ENCODE assay signal across 22 cellular contexts in genomic region chr18:41146301-41146700, GRCh38.
DNase-seq lines count a peak whose midpoint lies in the region; ATAC-seq and TF ChIP-seq lines count a peak whose summit lies in the region.
"Had no signal": no experiment of that assay in that cellular context is flagged by ENCODE, and none has a peak within 500 bp of the region (broad histone marks: within the 10 kb centered on the region; RNA-seq: fewer than 3 reads in every experiment).

No MANE protein-coding gene starts in this region.

- WGBS in mammary epithelial cell (ENCODE audit: low coverage, missing lambda C conversion rate) = 33% methylated on average over 1 of the region's 1 CpG
- 70% methylated on average over 1 of the region's 1 CpG for WGBS in smooth muscle cell (ENCODE audit: low lambda C conversion rate)

- H3K4me3 Mint-ChIP-seq in MCF 10A (ENCODE audit: unreplicated experiment) = no peak overlapping the region
- no peak overlapping the region for H3K4me3 Mint-ChIP-seq in CD4-positive, alpha-beta T cell
- H3K4me3 Mint-ChIP-seq: mesothelial cell of epicardium, natural killer cell had no signal

- H3K4me1 Mint-ChIP-seq in MCF 10A (ENCODE audit: insufficient read depth, unreplicated experiment) = peaks cover 16% of the 10 kb centered on the region
- no peaks in the 10 kb centered on the region for H3K4me1 Mint-ChIP-seq in CD4-positive, alpha-beta T cell (ENCODE audit: low read depth)
- H3K4me1 Mint-ChIP-seq: natural killer cell had no signal

- no peaks in the 10 kb centered on the region for H4K20me1 ChIP-seq in mammary epithelial cell (ENCODE audit: insufficient read depth, low read length)
- H4K20me1 ChIP-seq in smooth muscle cell (ENCODE audit: low read depth) = no peaks in the 10 kb centered on the region
- H4K20me1 ChIP-seq: BLaER1 treated with 17β-estradiol and CSF1 and Interleukin-3, amounts not matched to agents 10 nM and 100 nM had no signal

- dilution Hi-C loops in mammary epithelial cell (cut with HindIII; ENCODE audit: low sequenced_read_pairs) = no loop called here

- H2AFZ ChIP-seq in mammary epithelial cell (ENCODE audit: low read depth, low read length) = peak overlapping the region; percentile 54
- H2AFZ ChIP-seq in smooth muscle cell (ENCODE audit: low read depth) = no peak overlapping the region
- H2AFZ ChIP-seq: PC-9 had no signal

- peak; percentile 6 to 14 for TF ChIP-seq CTCF in mammary epithelial cell (conservative IDR thresholded peaks at IDR 0.05 in 1 of 2, IDR thresholded peaks at IDR 0.05 in 1 of 2; ENCODE audit: extremely low read depth in 1 of 2, insufficient read depth in 1 of 2, low read depth in 1 of 2, low read length in 2 of 2)
- TF ChIP-seq CTCF in MCF 10A (IDR thresholded peaks at IDR 0.05; ENCODE audit: unreplicated experiment) = no peak
- no peak for TF ChIP-seq CTCF in smooth muscle cell (IDR thresholded peaks at IDR 0.05; ENCODE audit: borderline replicate concordance, insufficient read depth, poor library complexity, severe bottlenecking)
- no peak for TF ChIP-seq CTCF in CD4-positive, alpha-beta T cell (IDR thresholded peaks at IDR 0.05)

- H3K27me3 ChIP-seq in mammary epithelial cell (ENCODE audit: insufficient read depth, low read length) (no peaks in the 10 kb centered on the region), smooth muscle cell (ENCODE audit: low read depth) (no peaks in the 10 kb centered on the region)
- H3K27me3 ChIP-seq in CD4-positive, alpha-beta T cell (ENCODE audit: control insufficient read depth, insufficient read depth, low read length) = no peaks in the 10 kb centered on the region
- H3K27me3 ChIP-seq: BLaER1 treated with 17β-estradiol and CSF1 and Interleukin-3, amounts not matched to agents 10 nM and 100 nM; cardiac muscle cell; heart left ventricle; left lung had no signal

- POLR2A ChIA-PET in MCF 10A (lab: Yijun Ruan, JAX) = interaction anchor here (0.7 to 1.3 kb wide), 3 partner anchors 11 to 208 kb away, joined by 3 to 7 read pairs (median 3); no protein-coding TSS in a partner anchor
- POLR2A ChIA-PET in CD4-positive, alpha-beta T cell (lab: Charles Lee) = no interaction called here

- no peaks in the 10 kb centered on the region for H3F3A ChIP-seq in smooth muscle cell (ENCODE audit: low read depth)

- H3K4me1 ChIP-seq in mammary epithelial cell (ENCODE audit: insufficient read depth, low read length) (peaks cover 29% of the 10 kb centered on the region), smooth muscle cell (ENCODE audit: low read depth) (peaks cover 13% of the 10 kb centered on the region)
- H3K4me1 ChIP-seq: heart left ventricle, left lung had no signal

- H3K27ac ChIP-seq in mammary epithelial cell (ENCODE audit: insufficient read depth, low read depth, low read length) (peak overlapping the region; percentile 36), epithelial cell of prostate (peak overlapping the region; percentile 58), smooth muscle cell (ENCODE audit: low read depth) (peak overlapping the region; percentile 64)
- H3K27ac ChIP-seq in CD4-positive, alpha-beta T cell (ENCODE audit: low read depth, low read length) = no peak overlapping the region
- H3K27ac ChIP-seq: BLaER1 treated with 17β-estradiol and CSF1 and Interleukin-3, amounts not matched to agents 10 nM and 100 nM; cardiac muscle cell; heart left ventricle; left lung; PC-9 had no signal

- no peak for ATAC-seq in GM18907 (IDR thresholded peaks at IDR 0.05; ENCODE audit: unreplicated experiment)
- ATAC-seq in CD4-positive, alpha-beta T cell (ENCODE audit: poor library complexity) = no peak
- ATAC-seq: heart left ventricle, left lung, natural killer cell had no signal

- H3K79me2 ChIP-seq in mammary epithelial cell (ENCODE audit: insufficient read depth, low read length) (no peaks in the 10 kb centered on the region), smooth muscle cell (ENCODE audit: low read depth) (no peaks in the 10 kb centered on the region)

- H3K36me3 ChIP-seq in mammary epithelial cell (ENCODE audit: insufficient read depth, low read length) (no peaks in the 10 kb centered on the region), smooth muscle cell (ENCODE audit: low read depth) (no peaks in the 10 kb centered on the region)
- H3K36me3 ChIP-seq: BLaER1 treated with 17β-estradiol and CSF1 and Interleukin-3, amounts not matched to agents 10 nM and 100 nM; cardiac muscle cell; heart left ventricle; left lung had no signal

- in situ Hi-C loops in mammary epithelial cell (cut with MboI; ENCODE audit: low sequenced_read_pairs in 2 of 2) = no loop called here

- H3K9ac ChIP-seq in mammary epithelial cell (ENCODE audit: insufficient read depth, low read length) (no peak overlapping the region), smooth muscle cell (ENCODE audit: low read depth) (no peak overlapping the region)
- H3K9ac ChIP-seq: BLaER1 treated with 17β-estradiol and CSF1 and Interleukin-3, amounts not matched to agents 10 nM and 100 nM had no signal

- peaks cover 4% of the 10 kb centered on the region for H3K36me3 Mint-ChIP-seq in MCF 10A (ENCODE audit: insufficient read depth, unreplicated experiment)
- no peaks in the 10 kb centered on the region for H3K36me3 Mint-ChIP-seq in CD4-positive, alpha-beta T cell (ENCODE audit: low read depth)
- H3K36me3 Mint-ChIP-seq: mesothelial cell of epicardium had no signal

- no peak overlapping the region for H3K4me3 ChIP-seq in mammary epithelial cell (replicated peaks in 1 of 3; ENCODE audit: insufficient read depth in 1 of 3, low read depth in 2 of 3, low read length in 3 of 3)
- no peak overlapping the region for H3K4me3 ChIP-seq in smooth muscle cell
- H3K4me3 ChIP-seq: BLaER1 treated with 17β-estradiol and CSF1 and Interleukin-3, amounts not matched to agents 10 nM and 100 nM; cardiac muscle cell; heart left ventricle; left lung; PC-9 had no signal

- CTCF ChIA-PET in mammary epithelial cell (lab: Charles Lee; ENCODE audit: low non-redundant PET) = no interaction called here
- CTCF ChIA-PET in MCF 10A (lab: Yijun Ruan, JAX) = interaction anchor here (0.6 to 1.4 kb wide), 5 partner anchors 9 to 617 kb away, joined by 3 to 8 read pairs (median 3); no protein-coding TSS in a partner anchor
- CTCF ChIA-PET in CD4-positive, alpha-beta T cell (lab: Charles Lee) = no interaction called here

- H3K27me3 Mint-ChIP-seq in MCF 10A (ENCODE audit: insufficient read depth, unreplicated experiment) = no peaks in the 10 kb centered on the region
- H3K27me3 Mint-ChIP-seq in CD4-positive, alpha-beta T cell = no peaks in the 10 kb centered on the region

- H3K9me3 ChIP-seq in mammary epithelial cell (replicated peaks; ENCODE audit: insufficient read depth, low read length) = no peaks in the 10 kb centered on the region
- no peaks in the 10 kb centered on the region for H3K9me3 ChIP-seq in smooth muscle cell (replicated peaks; ENCODE audit: low read depth)
- H3K9me3 ChIP-seq in CD4-positive, alpha-beta T cell (ENCODE audit: control insufficient read depth, low read length) = no peaks in the 10 kb centered on the region
- H3K9me3 ChIP-seq: BLaER1 treated with 17β-estradiol and CSF1 and Interleukin-3, amounts not matched to agents 10 nM and 100 nM; heart left ventricle; left lung had no signal

- H3K27ac Mint-ChIP-seq in MCF 10A (ENCODE audit: low read depth, unreplicated experiment) = no peak overlapping the region
- no peak overlapping the region for H3K27ac Mint-ChIP-seq in CD4-positive, alpha-beta T cell
- H3K27ac Mint-ChIP-seq: mesothelial cell of epicardium, natural killer cell had no signal

- intact Hi-C loops in mammary epithelial cell (cut with micrococcal nuclease) (loop anchor here (10.0 kb wide), 2 partner anchors 228 to 272 kb away; no protein-coding TSS in a partner anchor), MCF 10A (cut with micrococcal nuclease) (loop anchor here (10.0 kb wide), 1 partner anchor 228 kb away; no protein-coding TSS in a partner anchor)
- intact Hi-C loops in CD4-positive, alpha-beta T cell (cut with DNase I, micrococcal nuclease) = no loop called here

- H3K4me2 ChIP-seq in mammary epithelial cell (ENCODE audit: insufficient read depth, low read depth, low read length) = no peak overlapping the region
- no peak overlapping the region for H3K4me2 ChIP-seq in smooth muscle cell
- H3K4me2 ChIP-seq: BLaER1 treated with 17β-estradiol and CSF1 and Interleukin-3, amounts not matched to agents 10 nM and 100 nM; PC-9 had no signal

- DNase-seq in mammary epithelial cell (no peak), MCF 10A (ENCODE audit: unreplicated experiment) (no peak), NCI-H748 treated with DMSO at 0.1 percent for 48 hours (lab: John Stamatoyannopoulos, UW) (peak; percentile 73), epithelial cell of prostate (ENCODE audit: low read depth, low spot score) (no peak), smooth muscle cell (lab: John Stamatoyannopoulos, UW; ENCODE audit: unreplicated experiment) (no peak), T-helper 1 cell (no peak)
- DNase-seq in CD4-positive, alpha-beta T cell = no peak
- DNase-seq: activated CD4-positive, alpha-beta T cell treated with anti-CD3 and anti-CD28 coated beads for 4 hours; activated naive CD4-positive, alpha-beta T cell treated with Interleukin-2 at 50 U/mL for 16 hours; activated T-cell treated with anti-CD3 and anti-CD28 coated beads, Interleukin-2, amount 50 U/mL, for 48 hours; amygdala; heart left ventricle; left lung; natural killer cell; NCI-H774; PC-9; posterior cingulate gyrus; SIG-M5 had no signal

- BruUV-seq in mammary epithelial cell (replicated peaks; lab: Mats Ljungman, UMichigan) (no TSS peak), MCF 10A (replicated peaks; lab: Mats Ljungman, UMichigan) (no TSS peak)

- peaks cover 7% of the 10 kb centered on the region for H3K9me3 Mint-ChIP-seq in MCF 10A (ENCODE audit: unreplicated experiment)
- peaks cover 13% of the 10 kb centered on the region for H3K9me3 Mint-ChIP-seq in CD4-positive, alpha-beta T cell
- H3K9me3 Mint-ChIP-seq: mesothelial cell of epicardium had no signal

Comparison
In these comparisons a context has a peak if more than half of its experiments do, and no peak if none do; other contexts are left out.
1. CTCF ChIP-seq: peak in mammary epithelial cell (2 of 2); none in MCF 10A (single experiment), smooth muscle cell (single experiment) and CD4-positive, alpha-beta T cell (single experiment).
2. intact Hi-C loops: an anchor here in mammary epithelial cell (10.0 kb wide) and MCF 10A (10.0 kb wide); none called in CD4-positive, alpha-beta T cell.